Comparison of ENCODE assay signal across 1 cellular context in the genomic region with DNA sequence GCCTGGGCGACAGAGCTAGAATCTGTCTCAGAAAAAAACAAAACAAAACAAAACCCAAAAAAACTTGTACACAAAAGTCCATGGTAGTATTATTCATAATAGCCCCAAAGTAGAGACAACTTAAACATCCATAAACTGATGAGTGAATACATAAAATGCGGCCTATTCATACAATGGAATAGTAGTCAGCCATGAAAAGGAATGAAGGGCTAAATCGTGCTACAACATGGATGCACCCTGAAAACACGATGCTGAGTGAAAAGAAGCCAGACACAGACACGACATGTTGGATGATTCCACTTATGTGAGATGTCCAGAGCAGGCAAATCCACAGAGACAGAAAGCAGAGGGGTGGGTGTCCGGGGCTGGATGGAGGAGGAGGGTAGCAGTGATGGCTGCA.
TF ChIP-seq lines count a peak whose summit lies in the region.

No MANE protein-coding gene starts in this region.

TF ChIP-seq in IMR-90, 13 proteins besides CTCF, POLR2A, EP300 and RAD21:
- no peak for TF ChIP-seq RCOR1 (IDR thresholded peaks at IDR 0.05; ENCODE audit: insufficient replicate concordance, low read length)
- no peak for TF ChIP-seq MAZ (IDR thresholded peaks at IDR 0.05; ENCODE audit: borderline replicate concordance, low read depth, low read length)
- TF ChIP-seq CHD1 (IDR thresholded peaks at IDR 0.05; ENCODE audit: low read depth, low read length), result no peak
- TF ChIP-seq, protein P1, sequence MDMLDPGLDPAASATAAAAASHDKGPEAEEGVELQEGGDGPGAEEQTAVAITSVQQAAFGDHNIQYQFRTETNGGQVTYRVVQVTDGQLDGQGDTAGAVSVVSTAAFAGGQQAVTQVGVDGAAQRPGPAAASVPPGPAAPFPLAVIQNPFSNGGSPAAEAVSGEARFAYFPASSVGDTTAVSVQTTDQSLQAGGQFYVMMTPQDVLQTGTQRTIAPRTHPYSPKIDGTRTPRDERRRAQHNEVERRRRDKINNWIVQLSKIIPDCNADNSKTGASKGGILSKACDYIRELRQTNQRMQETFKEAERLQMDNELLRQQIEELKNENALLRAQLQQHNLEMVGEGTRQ (IDR thresholded peaks at IDR 0.05; ENCODE audit: low read depth, low read length), result no peak
- TF ChIP-seq, protein P2, sequence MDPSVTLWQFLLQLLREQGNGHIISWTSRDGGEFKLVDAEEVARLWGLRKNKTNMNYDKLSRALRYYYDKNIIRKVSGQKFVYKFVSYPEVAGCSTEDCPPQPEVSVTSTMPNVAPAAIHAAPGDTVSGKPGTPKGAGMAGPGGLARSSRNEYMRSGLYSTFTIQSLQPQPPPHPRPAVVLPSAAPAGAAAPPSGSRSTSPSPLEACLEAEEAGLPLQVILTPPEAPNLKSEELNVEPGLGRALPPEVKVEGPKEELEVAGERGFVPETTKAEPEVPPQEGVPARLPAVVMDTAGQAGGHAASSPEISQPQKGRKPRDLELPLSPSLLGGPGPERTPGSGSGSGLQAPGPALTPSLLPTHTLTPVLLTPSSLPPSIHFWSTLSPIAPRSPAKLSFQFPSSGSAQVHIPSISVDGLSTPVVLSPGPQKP (IDR thresholded peaks at IDR 0.05; ENCODE audit: borderline replicate concordance, low read depth, low read length), result no peak
- no peak for TF ChIP-seq BHLHE40 (IDR thresholded peaks at IDR 0.05; ENCODE audit: low read depth, low read length)
- TF ChIP-seq CEBPB (IDR thresholded peaks at IDR 0.05; ENCODE audit: low read depth, low read length), result no peak
- no peak for TF ChIP-seq MXI1 (IDR thresholded peaks at IDR 0.05; ENCODE audit: borderline replicate concordance, low read depth, low read length)
- no peak for TF ChIP-seq RFX5 (IDR thresholded peaks at IDR 0.05; ENCODE audit: low read depth, low read length)
- no peak for TF ChIP-seq MAFK (IDR thresholded peaks at IDR 0.05; ENCODE audit: low read depth, low read length)
- TF ChIP-seq SMC3 (IDR thresholded peaks at IDR 0.05; ENCODE audit: low read depth, low read length), result no peak
- TF ChIP-seq FOS (IDR thresholded peaks at IDR 0.05; ENCODE audit: low read depth, low read length), result no peak
- no peak for TF ChIP-seq NFE2L2 (IDR thresholded peaks at IDR 0.05; ENCODE audit: low read depth, low read length)
TF ChIP-seq in IMR-90: peak in this region for 0.
